ENCODE assay signal across 1 cellular context in the genomic region with DNA sequence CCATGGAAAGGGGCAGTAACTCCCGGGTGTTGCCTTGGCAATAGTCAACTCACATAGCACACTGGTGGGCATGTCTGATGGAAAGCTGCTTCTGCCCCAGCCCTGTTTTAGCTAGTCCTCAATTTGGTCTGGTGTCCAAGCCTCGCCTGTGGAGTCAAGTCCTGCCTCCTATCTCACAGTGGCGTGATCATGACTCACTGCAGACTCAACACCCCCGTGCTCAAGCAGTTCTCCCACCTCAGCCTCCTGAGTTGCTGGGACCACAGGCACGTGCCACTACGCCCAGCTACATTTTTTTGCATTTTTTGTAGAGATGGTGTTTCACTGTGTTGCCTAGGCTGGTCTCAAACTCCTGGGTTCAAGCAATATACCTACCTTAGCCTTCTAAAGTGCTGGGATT.
TF ChIP-seq lines count a peak whose summit lies in the region.

No MANE protein-coding gene starts in this region.

TF ChIP-seq in K562, 482 proteins besides CTCF, POLR2A, EP300 and RAD21 (continued from another document):
- TF ChIP-seq, protein P1, sequence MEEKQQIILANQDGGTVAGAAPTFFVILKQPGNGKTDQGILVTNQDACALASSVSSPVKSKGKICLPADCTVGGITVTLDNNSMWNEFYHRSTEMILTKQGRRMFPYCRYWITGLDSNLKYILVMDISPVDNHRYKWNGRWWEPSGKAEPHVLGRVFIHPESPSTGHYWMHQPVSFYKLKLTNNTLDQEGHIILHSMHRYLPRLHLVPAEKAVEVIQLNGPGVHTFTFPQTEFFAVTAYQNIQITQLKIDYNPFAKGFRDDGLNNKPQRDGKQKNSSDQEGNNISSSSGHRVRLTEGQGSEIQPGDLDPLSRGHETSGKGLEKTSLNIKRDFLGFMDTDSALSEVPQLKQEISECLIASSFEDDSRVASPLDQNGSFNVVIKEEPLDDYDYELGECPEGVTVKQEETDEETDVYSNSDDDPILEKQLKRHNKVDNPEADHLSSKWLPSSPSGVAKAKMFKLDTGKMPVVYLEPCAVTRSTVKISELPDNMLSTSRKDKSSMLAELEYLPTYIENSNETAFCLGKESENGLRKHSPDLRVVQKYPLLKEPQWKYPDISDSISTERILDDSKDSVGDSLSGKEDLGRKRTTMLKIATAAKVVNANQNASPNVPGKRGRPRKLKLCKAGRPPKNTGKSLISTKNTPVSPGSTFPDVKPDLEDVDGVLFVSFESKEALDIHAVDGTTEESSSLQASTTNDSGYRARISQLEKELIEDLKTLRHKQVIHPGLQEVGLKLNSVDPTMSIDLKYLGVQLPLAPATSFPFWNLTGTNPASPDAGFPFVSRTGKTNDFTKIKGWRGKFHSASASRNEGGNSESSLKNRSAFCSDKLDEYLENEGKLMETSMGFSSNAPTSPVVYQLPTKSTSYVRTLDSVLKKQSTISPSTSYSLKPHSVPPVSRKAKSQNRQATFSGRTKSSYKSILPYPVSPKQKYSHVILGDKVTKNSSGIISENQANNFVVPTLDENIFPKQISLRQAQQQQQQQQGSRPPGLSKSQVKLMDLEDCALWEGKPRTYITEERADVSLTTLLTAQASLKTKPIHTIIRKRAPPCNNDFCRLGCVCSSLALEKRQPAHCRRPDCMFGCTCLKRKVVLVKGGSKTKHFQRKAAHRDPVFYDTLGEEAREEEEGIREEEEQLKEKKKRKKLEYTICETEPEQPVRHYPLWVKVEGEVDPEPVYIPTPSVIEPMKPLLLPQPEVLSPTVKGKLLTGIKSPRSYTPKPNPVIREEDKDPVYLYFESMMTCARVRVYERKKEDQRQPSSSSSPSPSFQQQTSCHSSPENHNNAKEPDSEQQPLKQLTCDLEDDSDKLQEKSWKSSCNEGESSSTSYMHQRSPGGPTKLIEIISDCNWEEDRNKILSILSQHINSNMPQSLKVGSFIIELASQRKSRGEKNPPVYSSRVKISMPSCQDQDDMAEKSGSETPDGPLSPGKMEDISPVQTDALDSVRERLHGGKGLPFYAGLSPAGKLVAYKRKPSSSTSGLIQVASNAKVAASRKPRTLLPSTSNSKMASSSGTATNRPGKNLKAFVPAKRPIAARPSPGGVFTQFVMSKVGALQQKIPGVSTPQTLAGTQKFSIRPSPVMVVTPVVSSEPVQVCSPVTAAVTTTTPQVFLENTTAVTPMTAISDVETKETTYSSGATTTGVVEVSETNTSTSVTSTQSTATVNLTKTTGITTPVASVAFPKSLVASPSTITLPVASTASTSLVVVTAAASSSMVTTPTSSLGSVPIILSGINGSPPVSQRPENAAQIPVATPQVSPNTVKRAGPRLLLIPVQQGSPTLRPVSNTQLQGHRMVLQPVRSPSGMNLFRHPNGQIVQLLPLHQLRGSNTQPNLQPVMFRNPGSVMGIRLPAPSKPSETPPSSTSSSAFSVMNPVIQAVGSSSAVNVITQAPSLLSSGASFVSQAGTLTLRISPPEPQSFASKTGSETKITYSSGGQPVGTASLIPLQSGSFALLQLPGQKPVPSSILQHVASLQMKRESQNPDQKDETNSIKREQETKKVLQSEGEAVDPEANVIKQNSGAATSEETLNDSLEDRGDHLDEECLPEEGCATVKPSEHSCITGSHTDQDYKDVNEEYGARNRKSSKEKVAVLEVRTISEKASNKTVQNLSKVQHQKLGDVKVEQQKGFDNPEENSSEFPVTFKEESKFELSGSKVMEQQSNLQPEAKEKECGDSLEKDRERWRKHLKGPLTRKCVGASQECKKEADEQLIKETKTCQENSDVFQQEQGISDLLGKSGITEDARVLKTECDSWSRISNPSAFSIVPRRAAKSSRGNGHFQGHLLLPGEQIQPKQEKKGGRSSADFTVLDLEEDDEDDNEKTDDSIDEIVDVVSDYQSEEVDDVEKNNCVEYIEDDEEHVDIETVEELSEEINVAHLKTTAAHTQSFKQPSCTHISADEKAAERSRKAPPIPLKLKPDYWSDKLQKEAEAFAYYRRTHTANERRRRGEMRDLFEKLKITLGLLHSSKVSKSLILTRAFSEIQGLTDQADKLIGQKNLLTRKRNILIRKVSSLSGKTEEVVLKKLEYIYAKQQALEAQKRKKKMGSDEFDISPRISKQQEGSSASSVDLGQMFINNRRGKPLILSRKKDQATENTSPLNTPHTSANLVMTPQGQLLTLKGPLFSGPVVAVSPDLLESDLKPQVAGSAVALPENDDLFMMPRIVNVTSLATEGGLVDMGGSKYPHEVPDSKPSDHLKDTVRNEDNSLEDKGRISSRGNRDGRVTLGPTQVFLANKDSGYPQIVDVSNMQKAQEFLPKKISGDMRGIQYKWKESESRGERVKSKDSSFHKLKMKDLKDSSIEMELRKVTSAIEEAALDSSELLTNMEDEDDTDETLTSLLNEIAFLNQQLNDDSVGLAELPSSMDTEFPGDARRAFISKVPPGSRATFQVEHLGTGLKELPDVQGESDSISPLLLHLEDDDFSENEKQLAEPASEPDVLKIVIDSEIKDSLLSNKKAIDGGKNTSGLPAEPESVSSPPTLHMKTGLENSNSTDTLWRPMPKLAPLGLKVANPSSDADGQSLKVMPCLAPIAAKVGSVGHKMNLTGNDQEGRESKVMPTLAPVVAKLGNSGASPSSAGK (IDR thresholded peaks at IDR 0.05) = peak; percentile 50; the same call in 1 of the 2 replicates
- peak; percentile 25; the same call in 1 of the 2 replicates for TF ChIP-seq FOXP1 (CRISPR knock-in tag; IDR thresholded peaks at IDR 0.05)
- peak; percentile 31; the same call in 1 of the 2 replicates for TF ChIP-seq L3MBTL2 (IDR thresholded peaks at IDR 0.05)
